Comparison of ENCODE assay signal across 19 cellular contexts in genomic region chr19:2723747-2724146, GRCh38. TPM values are rescaled to one million over a fixed set of nuclear protein-coding genes. Genes with fewer than 3 reads are reported as not detected.
DNase-seq lines count a peak whose midpoint lies in the region; ATAC-seq and TF ChIP-seq lines count a peak whose summit lies in the region.
"Had no signal": no experiment of that assay in that cellular context is flagged by ENCODE, and none has a peak within 500 bp of the region (broad histone marks: within the 10 kb centered on the region; RNA-seq: fewer than 3 reads in every experiment).

No MANE protein-coding gene starts in this region.

- WGBS in heart right ventricle, 2 donors: 62 to 65% methylated on average over 14 of the region's 14 CpGs
- WGBS in right cardiac atrium: 64% methylated on average over 14 of the region's 14 CpGs
- WGBS in endodermal cell (ENCODE audit: insufficient coverage in 1 of 2, insufficient read length in 1 of 2), 2 experiments: 84 to 86% methylated on average over 10 to 14 of the region's 14 CpGs

- H3K27me3 ChIP-seq in heart right ventricle (peaks cover 3 to 73% (median 65%) of the 10 kb centered on the region in 7 donors), right cardiac atrium (ENCODE audit: control insufficient read depth, insufficient read depth) (no peaks in the 10 kb centered on the region), tibial artery (peaks cover 4 to 66% of the 10 kb centered on the region in 2 donors), endodermal cell (ENCODE audit: control insufficient read depth, insufficient read depth, low read length, poor library complexity, severe bottlenecking) (peaks cover 10% of the 10 kb centered on the region)

- H3K27me3 Mint-ChIP-seq in Calu3 (ENCODE audit: unreplicated experiment): peaks cover 72% of the 10 kb centered on the region
- peaks cover 25% of the 10 kb centered on the region for H3K27me3 Mint-ChIP-seq in endodermal cell (ENCODE audit: insufficient read depth)

- H3K9ac ChIP-seq in endodermal cell (ENCODE audit: extremely low read depth, low read length, poor library complexity, severe bottlenecking): no peak overlapping the region

- DNase-seq in heart right ventricle (no peak), left ventricle myocardium superior (no peak), right cardiac atrium (no peak), tibial artery (no peak), Calu3 (no peak), endodermal cell (no peak)
- DNase-seq: activated CD4-positive, alpha-beta memory T cell treated with anti-CD3 and anti-CD28 coated beads, Interleukin-2, amount 10 ng/mL, durations not matched to agents 7 days and 5 days; activated T-cell treated with anti-CD3 and anti-CD28 coated beads, Interleukin-2, amount 50 U/mL, for 48 hours; erythroblast; naive thymus-derived CD4-positive, alpha-beta T cell; NCI-H1930; NCI-H446 treated with DMSO at 0.1 percent for 48 hours; stimulated activated CD4-positive, alpha-beta T cell treated with anti-CD3 and anti-CD28 coated beads, Interleukin-15, amount 100 ng/mL, for 24 hours; stimulated activated naive CD4-positive, alpha-beta T cell had no signal

- CTCF ChIA-PET in Calu3 (lab: Charles Lee): no interaction called here

- H3K4me3 ChIP-seq in heart right ventricle (no peak overlapping the region), right cardiac atrium (ENCODE audit: low read length) (no peak overlapping the region), tibial artery (no peak overlapping the region), endodermal cell (ENCODE audit: low read length) (no peak overlapping the region)
- H3K4me3 ChIP-seq: GM23338 had no signal

- intact Hi-C loops in heart right ventricle (cut with DNase I) (loop anchor here in 1 of 10 donors (5.0 kb wide), 1 partner anchor 61 kb away; no protein-coding TSS in a partner anchor), left ventricle myocardium superior (cut with micrococcal nuclease) (no loop called here), right cardiac atrium (cut with DNase I) (no loop called here), tibial artery (cut with DNase I; ENCODE audit: low total_unique reads) (no loop called here), Calu3 (cut with micrococcal nuclease; ENCODE audit: unreplicated experiment) (no loop called here)

- ATAC-seq in heart right ventricle (no peak), left ventricle myocardium superior (no peak), right cardiac atrium (no peak)
- ATAC-seq: activated naive CD4-positive, alpha-beta T cell treated with anti-CD3 and anti-CD28 coated beads, Interleukin-2, amount 50 U/mL, for 72 hours; GM23338 had no signal

- no TSS peak for BruUV-seq in Calu3 (replicated peaks; lab: Mats Ljungman, UMichigan)

- H3K27ac ChIP-seq in heart right ventricle: peak overlapping the region; percentile 69 to 94 (median 84)
- H3K27ac ChIP-seq in right cardiac atrium (ENCODE audit: low read length): peak overlapping the region; percentile 71
- H3K27ac ChIP-seq in tibial artery: peak overlapping the region; percentile 74 to 75
- H3K27ac ChIP-seq in endodermal cell (ENCODE audit: low read depth, low read length): no peak overlapping the region
- H3K27ac ChIP-seq: brain microvascular endothelial cell had no signal

- H3K4me1 Mint-ChIP-seq in Calu3 (ENCODE audit: low read depth, unreplicated experiment): no peaks in the 10 kb centered on the region
- peaks cover 4% of the 10 kb centered on the region for H3K4me1 Mint-ChIP-seq in endodermal cell

- TF ChIP-seq CTCF in heart right ventricle (IDR thresholded peaks at IDR 0.05) (no peak), tibial artery (IDR thresholded peaks at IDR 0.05) (no peak), Calu3 (IDR thresholded peaks at IDR 0.05; ENCODE audit: unreplicated experiment) (no peak), endodermal cell (conservative IDR thresholded peaks at IDR 0.05) (no peak)

- H3K9me3 ChIP-seq in heart right ventricle: no peaks in the 10 kb centered on the region
- H3K9me3 ChIP-seq in right cardiac atrium (ENCODE audit: control insufficient read depth, low read length): no peaks in the 10 kb centered on the region
- H3K9me3 ChIP-seq in tibial artery: no peaks in the 10 kb centered on the region
- no peaks in the 10 kb centered on the region for H3K9me3 ChIP-seq in endodermal cell (ENCODE audit: control insufficient read depth, low read length)

- no peak overlapping the region for H3K27ac Mint-ChIP-seq in Calu3 (ENCODE audit: unreplicated experiment)
- no peak overlapping the region for H3K27ac Mint-ChIP-seq in endodermal cell
- H3K27ac Mint-ChIP-seq: activated CD4-positive, alpha-beta memory T cell treated with anti-CD3 and anti-CD28 coated beads, Interleukin-2, amount 10 ng/mL, durations not matched to agents 7 days and 5 days; activated naive CD4-positive, alpha-beta T cell treated with anti-CD3 and anti-CD28 coated beads, Interleukin-2, amount 50 U/mL, for 72 hours; CD14-positive monocyte; GM23338; naive thymus-derived CD4-positive, alpha-beta T cell had no signal

- peaks cover 3% of the 10 kb centered on the region for H3K36me3 Mint-ChIP-seq in Calu3 (ENCODE audit: insufficient read depth, unreplicated experiment)
- H3K36me3 Mint-ChIP-seq in endodermal cell (ENCODE audit: low read depth): no peaks in the 10 kb centered on the region
- H3K36me3 Mint-ChIP-seq: activated naive CD4-positive, alpha-beta T cell treated with anti-CD3 and anti-CD28 coated beads, Interleukin-2, amount 50 U/mL, for 72 hours; CD14-positive monocyte had no signal

- H3K4me1 ChIP-seq in heart right ventricle: peaks cover 8 to 28% (median 19%) of the 10 kb centered on the region in 9 donors
- H3K4me1 ChIP-seq in right cardiac atrium (ENCODE audit: control insufficient read depth, insufficient read depth, low read length): peaks cover 5% of the 10 kb centered on the region
- H3K4me1 ChIP-seq in tibial artery: peaks cover 7 to 36% (median 33%) of the 10 kb centered on the region in 4 donors
- no peaks in the 10 kb centered on the region for H3K4me1 ChIP-seq in endodermal cell (ENCODE audit: control insufficient read depth, insufficient read depth, low read length)

- no peaks in the 10 kb centered on the region for H3K9me3 Mint-ChIP-seq in Calu3 (ENCODE audit: low read depth, unreplicated experiment)
- no peaks in the 10 kb centered on the region for H3K9me3 Mint-ChIP-seq in endodermal cell
- H3K9me3 Mint-ChIP-seq: activated CD4-positive, alpha-beta memory T cell treated with anti-CD3 and anti-CD28 coated beads, Interleukin-2, amount 10 ng/mL, durations not matched to agents 7 days and 5 days; activated naive CD4-positive, alpha-beta T cell treated with anti-CD3 and anti-CD28 coated beads, Interleukin-2, amount 50 U/mL, for 72 hours; GM23338 had no signal

- H3K36me3 ChIP-seq in heart right ventricle (no peaks in the 10 kb centered on the region), tibial artery (no peaks in the 10 kb centered on the region), endodermal cell (ENCODE audit: control insufficient read depth, insufficient read depth, low read length) (no peaks in the 10 kb centered on the region)
- H3K36me3 ChIP-seq: brain microvascular endothelial cell had no signal

- H3K4me3 Mint-ChIP-seq in Calu3 (ENCODE audit: low read depth, unreplicated experiment) (no peak overlapping the region), endodermal cell (no peak overlapping the region)
- H3K4me3 Mint-ChIP-seq: activated CD4-positive, alpha-beta memory T cell treated with anti-CD3 and anti-CD28 coated beads, Interleukin-2, amount 10 ng/mL, durations not matched to agents 7 days and 5 days; CD14-positive monocyte; GM23338 had no signal

RNA-seq across cellular contexts. Expression of gene DIRAS1, which starts 2.6 kb away (rescaled TPM):
- total RNA-seq in heart right ventricle (100 to 1,000 TPM; 104 to 381 (median 184) TPM), left ventricle myocardium superior (241 TPM), right cardiac atrium (100 to 1,000 TPM; 160 to 176 (median 172) TPM), Calu3 (2022) (0.17 and 0.51 TPM in 2 replicates), endodermal cell (1 to 10 TPM; 4.7 to 8.4 TPM)
- polyA plus RNA-seq in heart right ventricle (100 to 1,000 TPM in 1 of 2 donors, 10 to 100 TPM in 1; 63.7 to 107 TPM), right cardiac atrium (155 TPM)
- 10.9 TPM for polyA plus RNA-seq in endodermal cell (2013, experiment 1 of 2)
- polyA plus RNA-seq in endodermal cell (2013, experiment 2 of 2): 9.4 TPM
- total RNA-seq: activated CD4-positive, alpha-beta memory T cell treated with anti-CD3 and anti-CD28 coated beads, Interleukin-2, amount 10 ng/mL, durations not matched to agents 7 days and 5 days; T-helper 1 cell treated with Interleukin-12 subunit alpha and Interleukin-12 subunit beta and Interleukin-4 antibody, amounts not matched to agents 30 ng/mL and 1 ng/mL, for 36 hours had no signal
- polyA plus RNA-seq: CD14-positive monocyte; naive thymus-derived CD4-positive, alpha-beta T cell had no signal

RNA-seq across cellular contexts. Expression of gene SLC39A3, which starts 16.1 kb away (rescaled TPM):
- total RNA-seq in heart right ventricle: 10 to 100 TPM; 16.5 to 27.7 (median 21.6) TPM
- 10 to 100 TPM; 26.1 to 66.8 TPM for polyA plus RNA-seq in heart right ventricle
- 26.6 TPM for total RNA-seq in left ventricle myocardium superior
- 10 to 100 TPM; 19.9 to 25.5 (median 23.4) TPM for total RNA-seq in right cardiac atrium
- 29.3 TPM for polyA plus RNA-seq in right cardiac atrium
- total RNA-seq in Calu3 (2022): 25.0 and 28.2 TPM in 2 replicates
- total RNA-seq in endodermal cell: 10 to 100 TPM; 25.3 to 28.6 TPM
- 25.1 TPM for polyA plus RNA-seq in endodermal cell (2013, experiment 1 of 2)
- polyA plus RNA-seq in endodermal cell (2013, experiment 2 of 2): 22.5 TPM

RNA-seq across cellular contexts. Expression of gene GNG7, which starts 21.3 kb away (rescaled TPM):
- 10 to 100 TPM; 27.9 to 56.9 (median 39.7) TPM for total RNA-seq in heart right ventricle
- polyA plus RNA-seq in heart right ventricle: 10 to 100 TPM in 1 of 2 donors, 1 to 10 TPM in 1; 8.4 to 14.9 TPM
- total RNA-seq in left ventricle myocardium superior: 39.3 TPM
- total RNA-seq in right cardiac atrium: 10 to 100 TPM; 40.2 to 58.2 (median 48.6) TPM
- polyA plus RNA-seq in right cardiac atrium: 25.4 TPM
- total RNA-seq in Calu3 (2022): 0.87 and 0.91 TPM in 2 replicates
- total RNA-seq in endodermal cell: 10 to 100 TPM; 12.3 to 12.4 TPM
- 6.1 TPM for polyA plus RNA-seq in endodermal cell (2013, experiment 1 of 2)
- polyA plus RNA-seq in endodermal cell (2013, experiment 2 of 2): 6.1 TPM

RNA-seq across cellular contexts. Expression of gene SGTA, which starts 59.3 kb away (rescaled TPM):
- total RNA-seq in heart right ventricle (10 to 100 TPM; 52.6 to 84.9 (median 64.6) TPM), left ventricle myocardium superior (68.7 TPM), right cardiac atrium (10 to 100 TPM; 53.6 to 84.2 (median 64.6) TPM), Calu3 (2022) (44.7 and 48.3 TPM in 2 replicates), endodermal cell (10 to 100 TPM; 73.9 to 81.5 TPM)
- polyA plus RNA-seq in heart right ventricle (100 to 1,000 TPM in 1 of 2 donors, 10 to 100 TPM in 1; 90.2 to 102 TPM), right cardiac atrium (86.5 TPM)
- polyA plus RNA-seq in endodermal cell (2013, experiment 1 of 2): 78.7 TPM
- 71.5 TPM for polyA plus RNA-seq in endodermal cell (2013, experiment 2 of 2)

Comparison
In these comparisons a context has a peak if more than half of its experiments do, and no peak if none do; other contexts are left out.
1. RNA of gene DIRAS1, which starts 2.6 kb away (total RNA-seq): 241 TPM in left ventricle myocardium superior (single experiment), 104 to 381 TPM in heart right ventricle and 160 to 176 TPM in right cardiac atrium; 4.7 to 8.4 TPM in endodermal cell and 0.17 to 0.51 TPM in Calu3; every median in the first group is over 10 times any median in the second.